In the genomic region with DNA sequence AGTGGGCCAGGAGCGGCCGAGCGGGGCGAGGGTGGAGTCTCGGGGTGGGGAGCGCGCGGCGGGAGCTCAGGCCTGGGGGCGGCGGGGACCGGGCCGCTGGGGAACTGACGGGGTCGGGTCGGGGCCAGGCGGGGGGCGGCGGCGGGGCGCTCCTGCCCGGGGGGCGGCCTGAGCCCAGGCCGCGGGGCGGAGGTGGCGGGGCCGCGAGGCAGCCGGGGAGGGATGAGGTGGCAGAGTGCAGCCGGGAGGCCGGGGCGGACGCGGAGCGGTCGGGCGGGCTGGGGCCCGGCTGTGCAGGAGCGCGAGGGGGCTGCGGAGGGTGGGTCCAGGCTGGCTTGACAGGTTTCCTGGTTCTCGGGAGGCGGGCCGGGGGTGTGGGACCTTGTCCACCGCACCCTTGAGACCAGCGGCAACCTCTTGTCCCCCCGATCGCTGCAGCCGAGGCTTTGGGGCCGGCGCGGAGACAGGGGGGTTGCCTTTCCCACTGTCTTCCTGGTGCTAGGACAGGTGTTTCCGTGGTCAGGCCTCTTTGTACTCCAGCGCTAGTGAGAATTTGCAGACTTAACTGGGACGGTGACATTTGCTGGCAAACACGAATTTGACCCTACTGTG, we compare ENCODE assay signal across 8 cellular contexts. TPM values are rescaled to one million over a fixed set of nuclear protein-coding genes. Genes with fewer than 3 reads are reported as not detected.
DNase-seq lines count a peak whose midpoint lies in the region; ATAC-seq, FAIRE-seq and TF ChIP-seq lines count a peak whose summit lies in the region.
"Not testable (repeated sequence)": the region's sequence is repeated elsewhere in the genome, so short reads cannot be mapped to it uniquely, and the experiment has no call there.

No MANE protein-coding gene starts in this region.

- H3K27ac Mint-ChIP-seq in activated CD4-positive, alpha-beta T cell treated with anti-CD3 and anti-CD28 coated beads, Interleukin-2, amount 10 ng/mL, durations not matched to agents 24 days and 14 days: peak overlapping the region; percentile 88

- not testable (repeated sequence) for H3K27me3 ChIP-seq in sigmoid colon

- not testable (repeated sequence) for H3K4me1 Mint-ChIP-seq in activated CD4-positive, alpha-beta T cell treated with anti-CD3 and anti-CD28 coated beads, Interleukin-2, amount 10 ng/mL, durations not matched to agents 24 days and 14 days

- H3K36me3 ChIP-seq in sigmoid colon: not testable (repeated sequence)

- not testable (repeated sequence) for TF ChIP-seq EP300 in A549 (IDR thresholded peaks at IDR 0.05); sigmoid colon (IDR thresholded peaks at IDR 0.05)

- H3K9me3 ChIP-seq in A549, sigmoid colon: not testable (repeated sequence)

- H3K27me3 Mint-ChIP-seq in activated CD4-positive, alpha-beta T cell treated with anti-CD3 and anti-CD28 coated beads, Interleukin-2, amount 10 ng/mL, durations not matched to agents 24 days and 14 days: not testable (repeated sequence)

- not testable (repeated sequence) for H3K9me3 Mint-ChIP-seq in activated CD4-positive, alpha-beta T cell treated with anti-CD3 and anti-CD28 coated beads, Interleukin-2, amount 10 ng/mL, durations not matched to agents 24 days and 14 days

- intact Hi-C loops in activated CD4-positive, alpha-beta T cell treated with anti-CD3 and anti-CD28 coated beads, Interleukin-2, amount 10 ng/mL, durations not matched to agents 24 days and 14 days (cut with micrococcal nuclease): loop anchor here (1.0 to 5.0 kb wide), 4 partner anchors 107 to 1124 kb away; partner anchors contain the start of genes SBDS and TYW1
- intact Hi-C loops in sigmoid colon (cut with DNase I): loop anchor here (5.0 to 10.0 kb wide), 2 partner anchors 111 to 121 kb away; partner anchors contain the start of gene GUSB

- CTCF ChIA-PET in A549 (lab: Yijun Ruan, JAX): not testable (repeated sequence)

- not testable (repeated sequence) for TF ChIP-seq CTCF in A549 (IDR thresholded peaks at IDR 0.05); NB4 (IDR thresholded peaks at IDR 0.05; ENCODE audit: low read depth, low read length); coronary artery (IDR thresholded peaks at IDR 0.05); sigmoid colon (IDR thresholded peaks at IDR 0.05)

- peaks cover 22% of the 10 kb centered on the region for H3K4me1 ChIP-seq in A549
- H3K4me1 ChIP-seq in sigmoid colon: not testable (repeated sequence)

- peak; percentile 37 to 70 for ATAC-seq in A549
- peak; percentile 21 for ATAC-seq in GM18519 (IDR thresholded peaks at IDR 0.05; ENCODE audit: low FRiP score, unreplicated experiment)
- peak; percentile 34 for ATAC-seq in HG02798 (IDR thresholded peaks at IDR 0.05; ENCODE audit: poor library complexity, unreplicated experiment)

- WGBS in A549 (ENCODE audit: missing lambda C conversion rate): 2% methylated on average over 9 of the region's 57 CpGs
- WGBS in sigmoid colon, 2 donors: 1% methylated on average over 57 of the region's 57 CpGs

- peak overlapping the region; percentile 87 for H3K4me3 Mint-ChIP-seq in activated CD4-positive, alpha-beta T cell treated with anti-CD3 and anti-CD28 coated beads, Interleukin-2, amount 10 ng/mL, durations not matched to agents 24 days and 14 days

- not testable (repeated sequence) for TF ChIP-seq RAD21 in A549 (conservative IDR thresholded peaks at IDR 0.05 in 1 of 2, IDR thresholded peaks at IDR 0.05 in 1 of 2)

- H3K4me3 ChIP-seq in A549 (peak overlapping the region; percentile 98), NB4 (ENCODE audit: low read depth, low read length) (peak overlapping the region; percentile 88), coronary artery (peak overlapping the region; percentile 95), sigmoid colon (peak overlapping the region; percentile 87 to 99 (median 96))

- not testable (repeated sequence) for TF ChIP-seq POLR2A in A549 (IDR thresholded peaks at IDR 0.05; ENCODE audit: low read length); NB4 (IDR thresholded peaks at IDR 0.05; ENCODE audit: extremely low read depth, insufficient read length); sigmoid colon (IDR thresholded peaks at IDR 0.05)

- H3K4me2 ChIP-seq in A549: peak overlapping the region; percentile 96

- POLR2A ChIA-PET in A549 (lab: Yijun Ruan, JAX): not testable (repeated sequence)

- not testable (repeated sequence) for FAIRE-seq in A549 (lab: Jason Lieb, UNC)

- DNase-seq in A549 (ENCODE audit: low read depth in 1 of 2, low spot score in 1 of 2) (peak in 1 of 2 experiments; percentile 11), NB4 (ENCODE audit: low read depth) (peak; percentile 58), coronary artery (ENCODE audit: low spot score) (peak; percentile 75), islet precursor cell (peak; percentile 67), sigmoid colon (peak; percentile 70)
- DNase-seq in activated CD4-positive, alpha-beta T cell treated with anti-CD3 and anti-CD28 coated beads, Interleukin-2, amount 10 ng/mL, durations not matched to agents 24 days and 14 days: peak; percentile 78

- H3K36me3 Mint-ChIP-seq in activated CD4-positive, alpha-beta T cell treated with anti-CD3 and anti-CD28 coated beads, Interleukin-2, amount 10 ng/mL, durations not matched to agents 24 days and 14 days (ENCODE audit: low read depth): not testable (repeated sequence)

- H3K27ac ChIP-seq in A549 (peak overlapping the region; percentile 91 to 97), coronary artery (peak overlapping the region; percentile 69 to 91), sigmoid colon (peak overlapping the region; percentile 78 to 87 (median 85))

RNA-seq across cellular contexts. Expression of gene VKORC1L1, which starts 0.8 kb away (rescaled TPM):
- polyA plus RNA-seq in A549 (2011; rRNA removed) (32.7 and 36.7 TPM in 2 replicates), A549 (2017; fragmentation: RNase III; extraction: RNeasy Plus Mini Kit Qiagen cat#74134 plus additional on column Dnase treatment) (28.3 to 29.2 TPM (median 29.0 TPM) in 3 replicates), sigmoid colon (10 to 100 TPM in 1 of 3 donors, 1 to 10 TPM in 2; 3.9 to 12.6 (median 6.6) TPM)
- 19.8 and 25.4 TPM in 2 replicates for polyA plus RNA-seq in A549 (2012; cell fraction: cytosol; rRNA removed)
- polyA plus RNA-seq in A549 (2012; cell fraction: nucleus; rRNA removed): 7.0 and 10.2 TPM in 2 replicates
- 26.4 and 29.7 TPM in 2 replicates for polyA minus RNA-seq in A549 (2011; rRNA and poly(A)+ RNA removed)
- total RNA-seq in activated CD4-positive, alpha-beta T cell treated with anti-CD3 and anti-CD28 coated beads, Interleukin-2, amount 10 ng/mL, durations not matched to agents 24 days and 14 days: 27.9 and 31.0 TPM in 2 replicates
- total RNA-seq in sigmoid colon: 10 to 100 TPM; 15.1 to 20.3 (median 15.8) TPM
